In the genomic region with DNA sequence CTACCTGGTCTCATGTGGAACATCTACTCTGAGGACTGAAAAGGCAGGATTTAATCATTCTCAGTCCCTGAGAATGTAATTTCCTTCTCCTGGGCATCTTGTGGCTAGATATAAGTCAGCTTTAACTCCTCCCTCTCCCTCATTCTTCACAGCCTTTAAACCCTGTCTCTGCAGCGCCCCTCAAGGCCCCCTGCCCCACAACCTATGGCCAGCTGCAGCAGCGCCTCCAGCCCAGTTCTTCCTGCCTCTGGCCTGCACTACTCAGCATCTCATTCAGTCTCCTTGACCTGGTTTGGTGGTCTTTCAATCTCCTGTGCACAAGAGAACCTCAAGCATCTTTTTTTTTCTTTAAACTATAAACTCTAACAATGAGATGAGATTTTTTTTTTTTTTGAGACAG, we compare ENCODE assay signal across 19 cellular contexts. TPM values are rescaled to one million over a fixed set of nuclear protein-coding genes. Genes with fewer than 3 reads are reported as not detected.
DNase-seq lines count a peak whose midpoint lies in the region; ATAC-seq and TF ChIP-seq lines count a peak whose summit lies in the region.
"Had no signal": no experiment of that assay in that cellular context is flagged by ENCODE, and none has a peak within 500 bp of the region (broad histone marks: within the 10 kb centered on the region; RNA-seq: fewer than 3 reads in every experiment).

No MANE protein-coding gene starts in this region.

- no peaks in the 10 kb centered on the region for H3K9me3 Mint-ChIP-seq in activated T-cell treated with anti-CD3 and anti-CD28 coated beads, Interleukin-2, amount 50 U/mL, for 24 hours
- H3K9me3 Mint-ChIP-seq in WTC11 (no peaks in the 10 kb centered on the region), glutamatergic neuron (ENCODE audit: unreplicated experiment) (peaks cover 7% of the 10 kb centered on the region), type B pancreatic cell (no peaks in the 10 kb centered on the region)
- H3K9me3 Mint-ChIP-seq: CD4-positive, CD25-positive, alpha-beta regulatory T cell had no signal

- DNase-seq in activated T-cell treated with anti-CD3 and anti-CD28 coated beads, Interleukin-2, amount 50 U/mL, for 24 hours, result no peak
- no peak for DNase-seq in activated T-cell treated with anti-CD3 and anti-CD28 coated beads for 4 hours
- DNase-seq in WTC11 (ENCODE audit: low spot score), result no peak
- no peak for DNase-seq in glutamatergic neuron
- no peak for DNase-seq in type B pancreatic cell (ENCODE audit: extremely low spot score, unreplicated experiment)
- no peak for DNase-seq in foreskin fibroblast
- no peak for DNase-seq in body of pancreas
- DNase-seq: CD4-positive, CD25-positive, alpha-beta regulatory T cell; DMS153; GDM1; GOT3; KG1; NCI-H1417 treated with DMSO at 0.1 percent for 48 hours; NCI-H187 treated with DMSO at 0.1 percent for 48 hours; NCI-H226; NCI-H524 treated with DMSO at 0.1 percent for 48 hours; SHP77 treated with DMSO at 0.1 percent for 48 hours had no signal

- H3K27ac Mint-ChIP-seq in activated T-cell treated with anti-CD3 and anti-CD28 coated beads, Interleukin-2, amount 50 U/mL, for 24 hours, result peak overlapping the region; percentile 26
- no peak overlapping the region for H3K27ac Mint-ChIP-seq in WTC11
- peak overlapping the region; percentile 79 for H3K27ac Mint-ChIP-seq in glutamatergic neuron (ENCODE audit: unreplicated experiment)
- H3K27ac Mint-ChIP-seq in type B pancreatic cell, result peak overlapping the region; percentile 22

- 85 to 89% methylated on average over 2 of the region's 2 CpGs for WGBS in body of pancreas, 2 donors

- no peaks in the 10 kb centered on the region for H3K27me3 ChIP-seq in body of pancreas

- TF ChIP-seq POLR2A in body of pancreas (IDR thresholded peaks at IDR 0.05), result no peak

- no peak overlapping the region for H3K4me3 Mint-ChIP-seq in activated T-cell treated with anti-CD3 and anti-CD28 coated beads, Interleukin-2, amount 50 U/mL, for 24 hours
- H3K4me3 Mint-ChIP-seq in WTC11 (no peak overlapping the region), glutamatergic neuron (ENCODE audit: unreplicated experiment) (no peak overlapping the region), type B pancreatic cell (no peak overlapping the region)

- H3K4me1 ChIP-seq in body of pancreas, result no peaks in the 10 kb centered on the region

- H3K27me3 Mint-ChIP-seq in activated T-cell treated with anti-CD3 and anti-CD28 coated beads, Interleukin-2, amount 50 U/mL, for 24 hours, result no peaks in the 10 kb centered on the region
- no peaks in the 10 kb centered on the region for H3K27me3 Mint-ChIP-seq in WTC11 (ENCODE audit: low read depth)
- peaks cover 5% of the 10 kb centered on the region for H3K27me3 Mint-ChIP-seq in glutamatergic neuron (ENCODE audit: unreplicated experiment)
- no peaks in the 10 kb centered on the region for H3K27me3 Mint-ChIP-seq in type B pancreatic cell

- H3K36me3 ChIP-seq in body of pancreas (replicated peaks in 1 of 2; ENCODE audit: insufficient read depth in 1 of 2, low read depth in 2 of 2), result peaks cover 0 to 12% of the 10 kb centered on the region in 2 donors

- H3K4me1 Mint-ChIP-seq in activated T-cell treated with anti-CD3 and anti-CD28 coated beads, Interleukin-2, amount 50 U/mL, for 24 hours (ENCODE audit: low read depth), result no peaks in the 10 kb centered on the region
- H3K4me1 Mint-ChIP-seq in WTC11 (no peaks in the 10 kb centered on the region), glutamatergic neuron (ENCODE audit: low read depth, unreplicated experiment) (peaks cover 17% of the 10 kb centered on the region), type B pancreatic cell (ENCODE audit: unreplicated experiment) (peaks cover 8% of the 10 kb centered on the region)
- H3K4me1 Mint-ChIP-seq: CD4-positive, CD25-positive, alpha-beta regulatory T cell had no signal

- no peak overlapping the region for H3K27ac ChIP-seq in body of pancreas
- H3K27ac ChIP-seq: 22Rv1 had no signal

- POLR2A ChIA-PET in WTC11 (lab: Charles Lee), result interaction anchor here (0.7 kb wide), 1 partner anchor 29 kb away, joined by 3 read pairs; the partner anchor contains the start of gene NCKAP5L

- CTCF ChIA-PET in WTC11 (lab: Charles Lee), result interaction anchor here (1.2 to 2.5 kb wide), 6 partner anchors 9 to 147 kb away, joined by 3 to 10 read pairs (median 6); no protein-coding TSS in a partner anchor

- ATAC-seq in WTC11, result peak; percentile 55
- ATAC-seq in body of pancreas, result no peak
- no peak for ATAC-seq in GM18861 (IDR thresholded peaks at IDR 0.05; ENCODE audit: unreplicated experiment)

- no peaks in the 10 kb centered on the region for H3K9me3 ChIP-seq in body of pancreas

- no peak overlapping the region for H3K4me3 ChIP-seq in foreskin fibroblast (ENCODE audit: low read depth in 1 of 2, low read length in 2 of 2)
- no peak overlapping the region for H3K4me3 ChIP-seq in body of pancreas

- intact Hi-C loops in body of pancreas (cut with DNase I), result no loop called here

- peaks cover 19% of the 10 kb centered on the region for H3K36me3 Mint-ChIP-seq in activated T-cell treated with anti-CD3 and anti-CD28 coated beads, Interleukin-2, amount 50 U/mL, for 24 hours (ENCODE audit: low read depth)
- H3K36me3 Mint-ChIP-seq in WTC11 (peaks cover 9% of the 10 kb centered on the region), glutamatergic neuron (ENCODE audit: unreplicated experiment) (peaks cover 4% of the 10 kb centered on the region), type B pancreatic cell (peaks cover 3% of the 10 kb centered on the region)

- TF ChIP-seq CTCF in WTC11 (IDR thresholded peaks at IDR 0.05) (no peak), glutamatergic neuron (IDR thresholded peaks at IDR 0.05; ENCODE audit: partially characterized antibody, unreplicated experiment) (no peak), type B pancreatic cell (conservative IDR thresholded peaks at IDR 0.05) (no peak), foreskin fibroblast (IDR thresholded peaks at IDR 0.05; ENCODE audit: low read depth, low read length) (no peak), body of pancreas (IDR thresholded peaks at IDR 0.05) (no peak)

TF ChIP-seq in WTC11, 78 proteins besides CTCF, POLR2A, EP300 and RAD21:
- TF ChIP-seq, protein P1, sequence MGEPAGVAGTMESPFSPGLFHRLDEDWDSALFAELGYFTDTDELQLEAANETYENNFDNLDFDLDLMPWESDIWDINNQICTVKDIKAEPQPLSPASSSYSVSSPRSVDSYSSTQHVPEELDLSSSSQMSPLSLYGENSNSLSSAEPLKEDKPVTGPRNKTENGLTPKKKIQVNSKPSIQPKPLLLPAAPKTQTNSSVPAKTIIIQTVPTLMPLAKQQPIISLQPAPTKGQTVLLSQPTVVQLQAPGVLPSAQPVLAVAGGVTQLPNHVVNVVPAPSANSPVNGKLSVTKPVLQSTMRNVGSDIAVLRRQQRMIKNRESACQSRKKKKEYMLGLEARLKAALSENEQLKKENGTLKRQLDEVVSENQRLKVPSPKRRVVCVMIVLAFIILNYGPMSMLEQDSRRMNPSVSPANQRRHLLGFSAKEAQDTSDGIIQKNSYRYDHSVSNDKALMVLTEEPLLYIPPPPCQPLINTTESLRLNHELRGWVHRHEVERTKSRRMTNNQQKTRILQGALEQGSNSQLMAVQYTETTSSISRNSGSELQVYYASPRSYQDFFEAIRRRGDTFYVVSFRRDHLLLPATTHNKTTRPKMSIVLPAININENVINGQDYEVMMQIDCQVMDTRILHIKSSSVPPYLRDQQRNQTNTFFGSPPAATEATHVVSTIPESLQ (CRISPR knock-in tag; IDR thresholded peaks at IDR 0.05), result no peak
- no peak for TF ChIP-seq ZNF138 (CRISPR knock-in tag; conservative IDR thresholded peaks at IDR 0.05)

RNA-seq across cellular contexts. Expression of gene NCKAP5L, which starts 29.3 kb away (rescaled TPM):
- total RNA-seq in WTC11 (2021) (22.1 to 27.8 TPM (median 22.4 TPM) in 3 replicates), glutamatergic neuron (ENCODE audit: unreplicated experiment) (64.3 TPM), type B pancreatic cell (ENCODE audit: low replicate concordance) (9.7 and 28.8 TPM in 2 replicates), body of pancreas (10 to 100 TPM; 10.1 to 13.2 TPM)

RNA-seq across cellular contexts. Expression of gene BCDIN3D, which starts 44.0 kb away (rescaled TPM):
- total RNA-seq in WTC11 (2021) (1.6 to 3.2 TPM (median 2.4 TPM) in 3 replicates), glutamatergic neuron (ENCODE audit: unreplicated experiment) (5.9 TPM), type B pancreatic cell (ENCODE audit: low replicate concordance) (8.1 and 8.5 TPM in 2 replicates), body of pancreas (1 to 10 TPM; 1.3 to 3.6 TPM)

RNA-seq across cellular contexts. Expression of gene TMBIM6, which starts 57.6 kb away (rescaled TPM):
- total RNA-seq in WTC11 (2021) (402 to 417 TPM (median 412 TPM) in 3 replicates), glutamatergic neuron (ENCODE audit: unreplicated experiment) (278 TPM), type B pancreatic cell (ENCODE audit: low replicate concordance) (497 and 686 TPM in 2 replicates), body of pancreas (100 to 1,000 TPM; 234 to 256 TPM)
